28 cellular contexts compared by ENCODE assay signal in genomic region chr5:150321211-150321610, GRCh38. TPM values are rescaled to one million over a fixed set of nuclear protein-coding genes. Genes with fewer than 3 reads are reported as not detected.
"Had no signal": no experiment of that assay in that cellular context is flagged by ENCODE, and none has a peak within 500 bp of the region (broad histone marks: within the 10 kb centered on the region; RNA-seq: fewer than 3 reads in every experiment).

No MANE protein-coding gene starts in this region.

- DNase-seq: activated B cell treated with CpG ODN at 0.5 μM for 24 hours; activated CD4-positive, alpha-beta T cell treated with anti-CD3 and anti-CD28 coated beads for 1 hour; activated CD4-positive, alpha-beta T cell treated with anti-CD3 and anti-CD28 coated beads, Interleukin-2, amount 10 ng/mL, durations not matched to agents 24 days and 14 days; activated CD4-positive, alpha-beta T cell treated with anti-CD3 and anti-CD28 coated beads, Interleukin-2, amount 50 U/mL, for 48 hours; activated CD8-positive, alpha-beta memory T cell treated with anti-CD3 and anti-CD28 coated beads, Interleukin-2, amount 10 ng/mL, durations not matched to agents 7 days and 5 days; activated effector memory CD4-positive, alpha-beta T cell treated with Interleukin-2 at 50 U/mL for 16 hours; activated naive CD4-positive, alpha-beta T cell; activated T-cell treated with anti-CD3 and anti-CD28 coated beads, Interleukin-2, amount 50 U/mL, for 24 hours; aorta; KG1; MV-4-11; NCI-H1092 treated with DMSO at 0.1 percent for 48 hours; NCI-H1417 treated with DMSO at 0.1 percent for 48 hours; NCI-H1694; NCI-H2029 treated with DMSO at 0.1 percent for 48 hours; NCI-H345; NCI-H510A treated with DMSO at 0.1 percent for 48 hours; NCI-H69; NK-92 treated with Interleukin-12 subunit alpha and Interleukin-12 subunit beta, amount 100 ng/mL, for 24 hours; T-cell; T-helper 2 cell; T1000 had no signal

- H3K27me3 Mint-ChIP-seq: activated naive CD4-positive, alpha-beta T cell treated with anti-CD3 and anti-CD28 coated beads, Interleukin-2, amount 50 U/mL, for 24 hours had no signal

- H3K27ac ChIP-seq: SK-N-MC had no signal

- ATAC-seq: activated CD8-positive, alpha-beta memory T cell treated with anti-CD3 and anti-CD28 coated beads, Interleukin-2, amount 10 ng/mL, durations not matched to agents 7 days and 5 days; Right ventricle myocardium inferior; T-cell had no signal

- H3K4me1 Mint-ChIP-seq: activated B cell treated with CpG ODN at 0.5 μM for 24 hours; activated CD4-positive, alpha-beta T cell treated with anti-CD3 and anti-CD28 coated beads, Interleukin-2, amount 10 ng/mL, durations not matched to agents 24 days and 14 days; activated naive CD4-positive, alpha-beta T cell treated with anti-CD3 and anti-CD28 coated beads, Interleukin-2, amount 50 U/mL, for 24 hours; central memory CD8-positive, alpha-beta T cell had no signal

- H3K9me3 Mint-ChIP-seq: activated B cell treated with CpG ODN at 0.5 μM for 24 hours; activated CD4-positive, alpha-beta T cell treated with anti-CD3 and anti-CD28 coated beads, Interleukin-2, amount 10 ng/mL, durations not matched to agents 24 days and 14 days; activated naive CD4-positive, alpha-beta T cell treated with anti-CD3 and anti-CD28 coated beads, Interleukin-2, amount 50 U/mL, for 24 hours; activated T-cell treated with anti-CD3 and anti-CD28 coated beads, Interleukin-2, amount 50 U/mL, for 24 hours; activated T-helper 1 cell treated with anti-CD3 and anti-CD28 coated beads, Interleukin-12 subunit alpha, Interleukin-12 subunit beta, Interleukin-2, Interleukin-4 antibody, amounts not matched to agents 30 ng/mL and 10 ng/mL and 1 ng/mL, durations not matched to agents 14 hours and 24 hours and 36 hours; central memory CD8-positive, alpha-beta T cell; T-cell had no signal

- H3K4me3 ChIP-seq: SK-N-MC had no signal

- H3K4me3 Mint-ChIP-seq: activated B cell treated with CpG ODN at 0.5 μM for 24 hours; activated CD4-positive, alpha-beta T cell treated with anti-CD3 and anti-CD28 coated beads, Interleukin-2, amount 10 ng/mL, durations not matched to agents 24 days and 14 days; activated CD8-positive, alpha-beta memory T cell treated with anti-CD3 and anti-CD28 coated beads, Interleukin-2, amount 10 ng/mL, durations not matched to agents 7 days and 5 days; activated naive CD4-positive, alpha-beta T cell treated with anti-CD3 and anti-CD28 coated beads, Interleukin-2, amount 50 U/mL, for 24 hours; activated T-cell treated with anti-CD3 and anti-CD28 coated beads, Interleukin-2, amount 50 U/mL, for 24 hours; activated T-helper 1 cell treated with anti-CD3 and anti-CD28 coated beads, Interleukin-12 subunit alpha, Interleukin-12 subunit beta, Interleukin-2, Interleukin-4 antibody, amounts not matched to agents 30 ng/mL and 10 ng/mL and 1 ng/mL, durations not matched to agents 14 hours and 24 hours and 36 hours; central memory CD8-positive, alpha-beta T cell; T-cell had no signal

- H3K27ac Mint-ChIP-seq: activated B cell treated with CpG ODN at 0.5 μM for 24 hours; activated CD4-positive, alpha-beta T cell treated with anti-CD3 and anti-CD28 coated beads, Interleukin-2, amount 10 ng/mL, durations not matched to agents 24 days and 14 days; activated CD8-positive, alpha-beta memory T cell treated with anti-CD3 and anti-CD28 coated beads, Interleukin-2, amount 10 ng/mL, durations not matched to agents 7 days and 5 days; activated naive CD4-positive, alpha-beta T cell treated with anti-CD3 and anti-CD28 coated beads, Interleukin-2, amount 50 U/mL, for 24 hours; activated T-cell treated with anti-CD3 and anti-CD28 coated beads, Interleukin-2, amount 50 U/mL, for 24 hours; activated T-helper 1 cell treated with anti-CD3 and anti-CD28 coated beads, Interleukin-12 subunit alpha, Interleukin-12 subunit beta, Interleukin-2, Interleukin-4 antibody, amounts not matched to agents 30 ng/mL and 10 ng/mL and 1 ng/mL, durations not matched to agents 14 hours and 24 hours and 36 hours; T-cell had no signal

RNA-seq across cellular contexts. Expression of gene ARSI, which starts 18.5 kb away (rescaled TPM):
- total RNA-seq: activated B cell treated with CpG ODN at 0.5 μM for 24 hours; activated CD4-positive, alpha-beta T cell treated with anti-CD3 and anti-CD28 coated beads, Interleukin-2, amount 10 ng/mL, durations not matched to agents 24 days and 14 days; activated CD8-positive, alpha-beta memory T cell treated with anti-CD3 and anti-CD28 coated beads, Interleukin-2, amount 10 ng/mL, durations not matched to agents 7 days and 5 days; activated T-helper 1 cell treated with anti-CD3 and anti-CD28 coated beads, Interleukin-12 subunit alpha, Interleukin-12 subunit beta, Interleukin-2, Interleukin-4 antibody, amounts not matched to agents 30 ng/mL and 10 ng/mL and 1 ng/mL, durations not matched to agents 14 hours and 24 hours and 36 hours; RPMI7951 had no signal
- polyA plus RNA-seq: aorta had no signal

RNA-seq across cellular contexts. Expression of gene CAMK2A, which starts 31.6 kb away (rescaled TPM):
- total RNA-seq: activated B cell treated with CpG ODN at 0.5 μM for 24 hours; activated CD4-positive, alpha-beta T cell treated with anti-CD3 and anti-CD28 coated beads, Interleukin-2, amount 10 ng/mL, durations not matched to agents 24 days and 14 days; activated CD8-positive, alpha-beta memory T cell treated with anti-CD3 and anti-CD28 coated beads, Interleukin-2, amount 10 ng/mL, durations not matched to agents 7 days and 5 days; activated T-helper 1 cell treated with anti-CD3 and anti-CD28 coated beads, Interleukin-12 subunit alpha, Interleukin-12 subunit beta, Interleukin-2, Interleukin-4 antibody, amounts not matched to agents 30 ng/mL and 10 ng/mL and 1 ng/mL, durations not matched to agents 14 hours and 24 hours and 36 hours; T-cell had no signal
